In genomic region chr17:11644265-11645212, GRCh38 we compare ENCODE assay signal across 8 cellular contexts. TPM values are rescaled to one million over a fixed set of nuclear protein-coding genes. Genes with fewer than 3 reads are reported as not detected.
DNase-seq lines count a peak whose midpoint lies in the region; ATAC-seq and TF ChIP-seq lines count a peak whose summit lies in the region.

No MANE protein-coding gene starts in this region.

- DNase-seq in SKM-1 treated with dmso at 0.1 percent for 144 hours (lab: John Stamatoyannopoulos, UW; ENCODE audit: unreplicated experiment) (peak; percentile 7), SKM-1 (lab: John Stamatoyannopoulos, UW; ENCODE audit: unreplicated experiment) (no peak), NB4 (ENCODE audit: low read depth) (peak; percentile 74), choroid plexus epithelial cell (ENCODE audit: low read depth) (peak; percentile 65), left lung (peak in 1 of 2 donors; percentile 54)
- DNase-seq in stimulated activated CD4-positive, alpha-beta T cell treated with anti-CD3 and anti-CD28 coated beads, TNF-alpha, amount 100 ng/mL, for 48 hours (ENCODE audit: low read depth in 3 of 3) = peak; percentile 3 to 33 (median 9)

- no peaks in the 10 kb centered on the region for H4K20me1 ChIP-seq in SU-DHL-6 (ENCODE audit: low read depth, low read length)

- H3K9ac ChIP-seq in SU-DHL-6 (ENCODE audit: low read length) = no peak overlapping the region

- no peaks in the 10 kb centered on the region for H3K4me1 ChIP-seq in left lung

- H2AFZ ChIP-seq in SU-DHL-6 (ENCODE audit: low read depth, low read length, severe bottlenecking) = no peak overlapping the region

- H3K79me2 ChIP-seq in SU-DHL-6 (ENCODE audit: insufficient read depth, low read length) = no peaks in the 10 kb centered on the region

- H3K27ac ChIP-seq in SU-DHL-6 (ENCODE audit: low read depth, low read length) = no peak overlapping the region
- H3K27ac ChIP-seq in left lung = no peak overlapping the region

- H3K9me2 ChIP-seq in SU-DHL-6 (replicated peaks; ENCODE audit: insufficient read depth, low read length) = no peaks in the 10 kb centered on the region

- H3K27me3 ChIP-seq in SU-DHL-6 (ENCODE audit: low read length) = no peaks in the 10 kb centered on the region
- H3K27me3 ChIP-seq in left lung = no peaks in the 10 kb centered on the region

- intact Hi-C loops in left lung (cut with DNase I) = no loop called here

- H3K9me3 ChIP-seq in SU-DHL-6 (ENCODE audit: insufficient read depth, low read length) (no peaks in the 10 kb centered on the region), left lung (no peaks in the 10 kb centered on the region)

- ATAC-seq in left lung = peak; percentile 94
- no peak for ATAC-seq in HG02973 (IDR thresholded peaks at IDR 0.05; ENCODE audit: unreplicated experiment)

- H3K36me3 ChIP-seq in SU-DHL-6 (ENCODE audit: low read length) (no peaks in the 10 kb centered on the region), left lung (no peaks in the 10 kb centered on the region)

- TF ChIP-seq POLR2A in NB4 (IDR thresholded peaks at IDR 0.05; ENCODE audit: extremely low read depth, insufficient read length) = no peak

- H3K4me2 ChIP-seq in SU-DHL-6 (ENCODE audit: low read depth, low read length, poor library complexity, severe bottlenecking) = no peak overlapping the region

- TF ChIP-seq CTCF in NB4 (IDR thresholded peaks at IDR 0.05; ENCODE audit: low read depth, low read length) (peak; percentile 96), SU-DHL-6 (IDR thresholded peaks at IDR 0.05; ENCODE audit: insufficient read depth, low read length, poor library complexity, severe bottlenecking) (peak; percentile 41), choroid plexus epithelial cell (conservative IDR thresholded peaks at IDR 0.05; ENCODE audit: low read depth, low read length) (peak; percentile 69), left lung (IDR thresholded peaks at IDR 0.05) (peak; percentile 65 to 71)

- H3F3A ChIP-seq in SU-DHL-6 (ENCODE audit: insufficient read depth) = no peaks in the 10 kb centered on the region

- no peak overlapping the region for H3K4me3 ChIP-seq in NB4 (ENCODE audit: low read depth, low read length)
- H3K4me3 ChIP-seq in SU-DHL-6 (ENCODE audit: insufficient read depth, low read length, poor library complexity, severe bottlenecking) = no peak overlapping the region
- no peak overlapping the region for H3K4me3 ChIP-seq in choroid plexus epithelial cell (ENCODE audit: low read depth, low read length)
- no peak overlapping the region for H3K4me3 ChIP-seq in left lung

RNA-seq across cellular contexts. Expression of gene DNAH9, which starts 46.3 kb away (rescaled TPM):
- 1 to 10 TPM in 1 of 2 donors, under 1 TPM in 1; 0.38 to 8.6 TPM for total RNA-seq in left lung

Comparison
In these comparisons a context has a peak if more than half of its experiments do, and no peak if none do; other contexts are left out.
1. CTCF ChIP-seq: peak in every context shown above with its lines; median percentile 96 in NB4; 69 in choroid plexus epithelial cell; 68 in left lung; 41 in SU-DHL-6.